ENCODE assay signal across 1 cellular context in the genomic region with DNA sequence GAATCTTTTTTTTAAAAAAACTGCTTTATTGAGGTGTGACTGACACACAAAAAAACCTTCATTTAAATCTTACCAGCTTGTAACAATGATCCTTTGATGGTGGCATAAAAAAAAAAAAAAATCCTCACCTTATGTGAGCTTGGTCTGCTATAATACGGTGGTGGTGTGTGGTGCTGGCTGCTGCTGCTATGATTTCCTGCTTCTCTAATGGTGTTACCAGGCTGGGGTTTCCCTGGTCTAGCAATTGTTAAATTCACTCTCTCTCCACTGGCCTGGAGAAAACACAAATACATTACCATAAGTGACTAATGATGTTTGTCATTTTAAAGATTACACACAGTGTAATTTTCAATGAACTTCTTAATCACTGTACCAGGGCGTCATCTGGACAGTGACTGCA.
TF ChIP-seq lines count a peak whose summit lies in the region.

No MANE protein-coding gene starts in this region.

TF ChIP-seq in GM12878, 131 proteins besides CTCF, POLR2A, EP300 and RAD21:
- TF ChIP-seq ZNF384 (IDR thresholded peaks at IDR 0.05; ENCODE audit: borderline replicate concordance, low read depth, low read length), result peak; percentile 57; the same call in 1 of the 2 replicates
- TF ChIP-seq NBN (IDR thresholded peaks at IDR 0.05), result no peak
- TF ChIP-seq MTA2 (IDR thresholded peaks at IDR 0.05; ENCODE audit: low read depth), result peak; percentile 40; the same call in 1 of the 2 replicates
- TF ChIP-seq NR2F1 (conservative IDR thresholded peaks at IDR 0.05), result no peak
- TF ChIP-seq SMAD5 (IDR thresholded peaks at IDR 0.05; ENCODE audit: low read depth), result no peak
